ENCODE assay signal across 8 cellular contexts in the genomic region with DNA sequence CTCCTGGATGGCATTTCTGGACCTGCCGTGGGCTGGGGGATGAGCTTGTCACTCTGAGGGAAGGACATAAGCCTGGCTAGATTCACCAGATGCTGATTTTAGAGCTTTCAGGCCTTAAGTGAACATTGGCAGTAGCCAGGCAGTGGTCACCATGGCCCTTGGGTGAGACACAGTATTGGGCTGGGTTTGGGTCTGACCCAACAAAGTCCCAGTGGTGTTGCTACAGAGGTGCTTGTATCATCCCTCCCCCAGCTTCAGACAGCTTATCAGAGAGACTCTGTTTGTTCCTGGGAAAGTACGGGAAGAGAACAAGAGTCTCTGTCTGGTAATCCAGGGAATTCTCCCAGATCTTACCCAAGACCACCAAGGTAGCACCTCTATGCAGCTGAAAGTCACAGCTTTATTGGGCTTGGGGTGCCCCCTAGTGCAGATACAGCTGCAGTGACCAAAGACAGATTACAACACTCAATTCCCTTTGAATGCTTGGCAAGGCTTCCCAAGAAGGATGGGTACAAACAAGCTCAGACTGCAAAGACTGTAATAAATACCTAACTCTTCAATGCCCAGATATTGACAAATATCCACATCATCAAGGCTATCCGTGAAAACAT. TPM values are rescaled to one million over a fixed set of nuclear protein-coding genes. Genes with fewer than 3 reads are reported as not detected.
DNase-seq lines count a peak whose midpoint lies in the region; ATAC-seq and TF ChIP-seq lines count a peak whose summit lies in the region.

No MANE protein-coding gene starts in this region.

- H3K27ac ChIP-seq in SU-DHL-6 (ENCODE audit: low read depth, low read length): no peak overlapping the region
- no peak overlapping the region for H3K27ac ChIP-seq in lung (ENCODE audit: low read depth in 1 of 2, low read length in 1 of 2)

- H3K27me3 ChIP-seq in SU-DHL-6 (ENCODE audit: low read length) (no peaks in the 10 kb centered on the region), lung (ENCODE audit: control insufficient read depth, insufficient read depth) (no peaks in the 10 kb centered on the region)

- peak; percentile 73 for DNase-seq in ELF-1 (ENCODE audit: low read depth, low spot score)
- peak; percentile 53 for DNase-seq in cerebellar cortex (ENCODE audit: low spot score)
- DNase-seq in lung (ENCODE audit: low spot score): no peak
- no peak for DNase-seq in GOT3 (lab: John Stamatoyannopoulos, UW)

- H3K9me2 ChIP-seq in SU-DHL-6 (replicated peaks; ENCODE audit: insufficient read depth, low read length): no peaks in the 10 kb centered on the region

- H3K79me2 ChIP-seq in SU-DHL-6 (ENCODE audit: insufficient read depth, low read length): no peaks in the 10 kb centered on the region

- H3K4me2 ChIP-seq in SU-DHL-6 (ENCODE audit: low read depth, low read length, poor library complexity, severe bottlenecking): no peak overlapping the region

- no peak overlapping the region for H3K9ac ChIP-seq in SU-DHL-6 (ENCODE audit: low read length)

- WGBS in lung, 2 donors: 69 to 86% methylated on average over 3 of the region's 3 CpGs

- H3K4me3 ChIP-seq in SU-DHL-6 (ENCODE audit: insufficient read depth, low read length, poor library complexity, severe bottlenecking) (no peak overlapping the region), lung (no peak overlapping the region)

- H2AFZ ChIP-seq in SU-DHL-6 (ENCODE audit: low read depth, low read length, severe bottlenecking): no peak overlapping the region

- H3K4me1 ChIP-seq in lung (ENCODE audit: control insufficient read depth in 2 of 2, insufficient read depth in 2 of 2, low read length in 2 of 2): no peaks in the 10 kb centered on the region

- ATAC-seq in lung (ENCODE audit: insufficient read depth, low FRiP score): no peak
- no peak for ATAC-seq in GM21515 (IDR thresholded peaks at IDR 0.05; ENCODE audit: unreplicated experiment)
- no peak for ATAC-seq in HG02938 (IDR thresholded peaks at IDR 0.05; ENCODE audit: unreplicated experiment)

- peak; percentile 63; the same call in 1 of the 2 replicates for TF ChIP-seq CTCF in LNCAP (IDR thresholded peaks at IDR 0.05)
- peak; percentile 45 for TF ChIP-seq CTCF in SU-DHL-6 (IDR thresholded peaks at IDR 0.05; ENCODE audit: insufficient read depth, low read length, poor library complexity, severe bottlenecking)
- TF ChIP-seq CTCF in lung (IDR thresholded peaks at IDR 0.05; ENCODE audit: control extremely low read depth, extremely low read depth): peak; percentile 45

- H3K36me3 ChIP-seq in SU-DHL-6 (ENCODE audit: low read length) (no peaks in the 10 kb centered on the region), lung (ENCODE audit: control insufficient read depth in 2 of 2, insufficient read depth in 2 of 2, low read length in 2 of 2) (no peaks in the 10 kb centered on the region)

- no peaks in the 10 kb centered on the region for H3F3A ChIP-seq in SU-DHL-6 (ENCODE audit: insufficient read depth)

- H3K9me3 ChIP-seq in SU-DHL-6 (ENCODE audit: insufficient read depth, low read length) (no peaks in the 10 kb centered on the region), lung (ENCODE audit: control insufficient read depth in 2 of 2, insufficient read depth in 1 of 2, low read length in 1 of 2) (peaks cover 0 to 5% of the 10 kb centered on the region in 2 donors)

- H4K20me1 ChIP-seq in SU-DHL-6 (ENCODE audit: low read depth, low read length): no peaks in the 10 kb centered on the region

RNA-seq across cellular contexts. Expression of gene RUVBL1, which starts 9.8 kb away (rescaled TPM):
- total RNA-seq in lung: 10 to 100 TPM; 39.6 to 43.9 TPM
- polyA plus RNA-seq in lung: 10 to 100 TPM; 26.6 to 53.7 TPM

RNA-seq across cellular contexts. Expression of gene EEFSEC, which starts 19.9 kb away (rescaled TPM):
- 10 to 100 TPM in 1 of 2 donors, 1 to 10 TPM in 1; 9.8 to 20.1 TPM for total RNA-seq in lung
- 10 to 100 TPM; 10.9 to 12.4 TPM for polyA plus RNA-seq in lung

Comparison
In these comparisons a context has a peak if more than half of its experiments do, and no peak if none do; other contexts are left out.
1. DNase-seq: peak in ELF-1 (single experiment) and cerebellar cortex (single experiment); none in lung (single experiment) and GOT3 (single experiment).
2. Peak in every context shown above with its lines, with median percentiles within 50 percentile points of each other: CTCF ChIP-seq.